In genomic region chr5:1634337-1634661, GRCh38 we compare ENCODE assay signal across 8 cellular contexts.
DNase-seq lines count a peak whose midpoint lies in the region; ATAC-seq and TF ChIP-seq lines count a peak whose summit lies in the region.

No MANE protein-coding gene starts in this region.

- H3K27ac ChIP-seq in RWPE2 (ENCODE audit: poor library complexity, severe bottlenecking) (peak overlapping the region; percentile 20), fibroblast of lung (ENCODE audit: insufficient read depth, low read length) (peak overlapping the region; percentile 73)

- in situ Hi-C loops in ACHN (cut with HindIII; ENCODE audit: low pct_ligation_motif_present, low pct_unique_long_range_greater_than_20kb, low sequenced_read_pairs) = no loop called here

- no peaks in the 10 kb centered on the region for H3K9me3 ChIP-seq in RWPE2 (ENCODE audit: severe bottlenecking)
- no peaks in the 10 kb centered on the region for H3K9me3 ChIP-seq in fibroblast of lung (ENCODE audit: control insufficient read depth, insufficient read depth, low read depth, low read length)

- peaks cover 16% of the 10 kb centered on the region for H3K4me1 Mint-ChIP-seq in progenitor cell of endocrine pancreas (ENCODE audit: low read depth)

- peak overlapping the region; percentile 83 for H2AFZ ChIP-seq in fibroblast of lung (ENCODE audit: low read length)

- peak overlapping the region; percentile 90 for H3K4me3 Mint-ChIP-seq in progenitor cell of endocrine pancreas (ENCODE audit: low read depth)

- H3K4me1 ChIP-seq in RWPE2 (ENCODE audit: insufficient read depth, poor library complexity, severe bottlenecking) (no peaks in the 10 kb centered on the region), fibroblast of lung (ENCODE audit: control insufficient read depth, extremely low read depth, insufficient read depth, low read length) (peaks cover 2% of the 10 kb centered on the region)

- no peaks in the 10 kb centered on the region for H3K9me3 Mint-ChIP-seq in progenitor cell of endocrine pancreas (ENCODE audit: low read depth)

- H3K79me2 ChIP-seq in fibroblast of lung (ENCODE audit: control insufficient read depth, insufficient read depth, low read length) = no peaks in the 10 kb centered on the region

- peaks cover under 1% of the 10 kb centered on the region for H3K27me3 Mint-ChIP-seq in progenitor cell of endocrine pancreas

- H3K36me3 ChIP-seq in GM06990 (ENCODE audit: control insufficient read depth, insufficient read depth, low read length) = no peaks in the 10 kb centered on the region
- H3K36me3 ChIP-seq in RWPE2 (ENCODE audit: low read depth) = peaks cover 3% of the 10 kb centered on the region
- no peaks in the 10 kb centered on the region for H3K36me3 ChIP-seq in fibroblast of lung (ENCODE audit: control insufficient read depth, insufficient read depth, low read length)

- H3K27ac Mint-ChIP-seq in progenitor cell of endocrine pancreas = peak overlapping the region; percentile 91

- H3K27me3 ChIP-seq in GM06990 (replicated peaks; ENCODE audit: control insufficient read depth, insufficient read depth, low read length) (no peaks in the 10 kb centered on the region), RWPE2 (ENCODE audit: insufficient read depth, poor library complexity, severe bottlenecking) (no peaks in the 10 kb centered on the region), fibroblast of lung (ENCODE audit: control insufficient read depth, insufficient read depth, low read length) (no peaks in the 10 kb centered on the region)

- peak overlapping the region; percentile 62 for H3K4me2 ChIP-seq in fibroblast of lung (ENCODE audit: extremely low read depth, insufficient read depth, low read length)

- ATAC-seq in RWPE2 (ENCODE audit: low read depth) = no peak; the same call in 2 of the 3 replicates
- ATAC-seq in GM21723 (IDR thresholded peaks at IDR 0.05; ENCODE audit: unreplicated experiment) = no peak

- H3K4me3 ChIP-seq in GM06990 (replicated peaks; ENCODE audit: low read depth, low read length) = peak overlapping the region; percentile 77
- peak overlapping the region; percentile 81 for H3K4me3 ChIP-seq in RWPE2 (ENCODE audit: severe bottlenecking)
- peak overlapping the region; percentile 52 to 69 (median 60) for H3K4me3 ChIP-seq in fibroblast of lung (replicated peaks in 1 of 4; ENCODE audit: control extremely low read depth in 1 of 4, insufficient read depth in 1 of 4, low read depth in 3 of 4, low read length in 4 of 4)

- DNase-seq in GM06990 (ENCODE audit: extremely low read depth, insufficient read length) (no peak), RWPE2 (ENCODE audit: low spot score) (no peak), fibroblast of lung (ENCODE audit: low read depth in 2 of 2) (no peak), progenitor cell of endocrine pancreas (ENCODE audit: low spot score, unreplicated experiment) (no peak), ACHN (no peak), GM03348 (ENCODE audit: low spot score) (no peak), NCI-H2171 (lab: John Stamatoyannopoulos, UW) (no peak)

- H4K20me1 ChIP-seq in fibroblast of lung (ENCODE audit: control insufficient read depth, extremely low read depth, insufficient read depth, low read length) = no peaks in the 10 kb centered on the region

- H3K36me3 Mint-ChIP-seq in progenitor cell of endocrine pancreas (ENCODE audit: insufficient read depth) = peaks cover 1% of the 10 kb centered on the region

- peak overlapping the region; percentile 73 for H3K9ac ChIP-seq in fibroblast of lung (ENCODE audit: insufficient read depth, low read length)

- no peak for TF ChIP-seq CTCF in GM06990 (IDR thresholded peaks at IDR 0.05; ENCODE audit: insufficient read depth, low read length, poor library complexity, severe bottlenecking)
- TF ChIP-seq CTCF in RWPE2 (IDR thresholded peaks at IDR 0.05; ENCODE audit: poor library complexity, severe bottlenecking) = no peak
- no peak for TF ChIP-seq CTCF in fibroblast of lung (conservative IDR thresholded peaks at IDR 0.05 in 1 of 2, IDR thresholded peaks at IDR 0.05 in 1 of 2; ENCODE audit: low read depth in 1 of 2, low read length in 2 of 2)
- no peak for TF ChIP-seq CTCF in progenitor cell of endocrine pancreas (IDR thresholded peaks at IDR 0.05; ENCODE audit: unreplicated experiment)
